17 cellular contexts compared by ENCODE assay signal in genomic region chr22:26942301-26942927, GRCh38.
"Had no signal": no experiment of that assay in that cellular context is flagged by ENCODE, and none has a peak within 500 bp of the region (broad histone marks: within the 10 kb centered on the region; RNA-seq: fewer than 3 reads in every experiment).

No MANE protein-coding gene starts in this region.

- H3K27ac ChIP-seq: cardiac muscle cell, prostate gland, right lobe of liver, tibial nerve had no signal

- DNase-seq: activated CD4-positive, alpha-beta T cell treated with anti-CD3 and anti-CD28 coated beads, Interleukin-2, amount 50 U/mL, for 48 hours; activated CD8-positive, alpha-beta memory T cell treated with anti-CD3 and anti-CD28 coated beads, Interleukin-2, amount 10 ng/mL, durations not matched to agents 7 days and 5 days; activated effector memory CD4-positive, alpha-beta T cell treated with anti-CD3 and anti-CD28 coated beads, Interleukin-2, amount 50 U/mL, for 16 hours; activated T-cell treated with anti-CD3 and anti-CD28 coated beads, Interleukin-2, amount 50 U/mL, for 24 hours; aorta; effector CD4-positive, alpha-beta T cell; kidney glomerular epithelial cell; naive thymus-derived CD4-positive, alpha-beta T cell; occipital lobe; right lobe of liver; stimulated activated CD4-positive, alpha-beta T cell treated with anti-CD3 and anti-CD28 coated beads, Interleukin-2, amount 100 ng/mL, for 24 hours; stimulated activated naive B cell treated with anti-CD40 and anti-IgM and Interleukin-4, amounts not matched to agents 10 μg/mL and 1 μg/mL and 100 μg/mL, for 72 hours; T-helper 2 cell had no signal

- ATAC-seq: activated CD4-positive, CD25-positive, alpha-beta regulatory T cell treated with anti-CD3 and anti-CD28 coated beads, Interleukin-2, amount 50 U/mL, for 24 hours; activated CD8-positive, alpha-beta memory T cell treated with anti-CD3 and anti-CD28 coated beads, Interleukin-2, amount 10 ng/mL, durations not matched to agents 7 days and 5 days; naive thymus-derived CD4-positive, alpha-beta T cell; right lobe of liver; stimulated activated naive B cell treated with anti-CD40 and anti-IgM and Interleukin-4, amounts not matched to agents 10 μg/mL and 1 μg/mL and 100 μg/mL, for 72 hours had no signal

- H3K4me3 ChIP-seq: cardiac muscle cell, prostate gland, right lobe of liver, tibial nerve had no signal

- H3K27me3 ChIP-seq: cardiac muscle cell, right lobe of liver, tibial nerve had no signal

- H3K4me1 ChIP-seq: prostate gland, right lobe of liver, tibial nerve had no signal

- H3K9me3 ChIP-seq: prostate gland, right lobe of liver, tibial nerve had no signal

- H3K36me3 ChIP-seq: cardiac muscle cell, prostate gland, right lobe of liver, tibial nerve had no signal
